24 cellular contexts compared by ENCODE assay signal in genomic region chr2:218642786-218643185, GRCh38.
"Had no signal": no experiment of that assay in that cellular context is flagged by ENCODE, and none has a peak within 500 bp of the region (broad histone marks: within the 10 kb centered on the region; RNA-seq: fewer than 3 reads in every experiment).

No MANE protein-coding gene starts in this region.

- H3K27me3 ChIP-seq: dorsolateral prefrontal cortex, gastrocnemius medialis, neutrophil, pancreas, spleen, stomach, thyroid gland, vagina had no signal

- H3K27ac ChIP-seq: dorsolateral prefrontal cortex, epithelial cell of prostate, gastrocnemius medialis, lower lobe of right lung, neutrophil, pancreas, skin epidermis, spleen, stomach, thyroid gland, vagina had no signal

- H3K27ac Mint-ChIP-seq: natural killer cell treated with Interleukin-12 subunit alpha and Interleukin-12 subunit beta and Interleukin-15 and Interleukin-18, amount 100 ng/mL, for 72 hours; stimulated activated naive B cell treated with anti-CD40 and anti-IgM and Interleukin-4, amounts not matched to agents 10 μg/mL and 1 μg/mL and 100 μg/mL, for 72 hours had no signal

- H3K4me3 Mint-ChIP-seq: natural killer cell treated with Interleukin-12 subunit alpha and Interleukin-12 subunit beta and Interleukin-15 and Interleukin-18, amount 100 ng/mL, for 72 hours; neural crest cell; stimulated activated naive B cell treated with anti-CD40 and anti-IgM and Interleukin-4, amounts not matched to agents 10 μg/mL and 1 μg/mL and 100 μg/mL, for 72 hours had no signal

- H3K4me1 ChIP-seq: gastrocnemius medialis, lower lobe of right lung, pancreas, stomach, thyroid gland, vagina had no signal

- H3K9me3 Mint-ChIP-seq: naive B cell; natural killer cell treated with Interleukin-12 subunit alpha and Interleukin-12 subunit beta and Interleukin-15 and Interleukin-18, amount 100 ng/mL, for 72 hours; neural crest cell; stimulated activated naive B cell treated with anti-CD40 and anti-IgM and Interleukin-4, amounts not matched to agents 10 μg/mL and 1 μg/mL and 100 μg/mL, for 72 hours had no signal

- H3K27me3 Mint-ChIP-seq: naive B cell; natural killer cell treated with Interleukin-12 subunit alpha and Interleukin-12 subunit beta and Interleukin-15 and Interleukin-18, amount 100 ng/mL, for 72 hours; stimulated activated naive B cell treated with anti-CD40 and anti-IgM and Interleukin-4, amounts not matched to agents 10 μg/mL and 1 μg/mL and 100 μg/mL, for 72 hours had no signal

- ATAC-seq: esophagus mucosa; gastrocnemius medialis; left ventricle myocardium superior; pancreas; stimulated activated naive B cell treated with anti-CD40 and anti-IgM and Interleukin-4, amounts not matched to agents 10 μg/mL and 1 μg/mL and 100 μg/mL, for 72 hours had no signal

- H3K9me3 ChIP-seq: gastrocnemius medialis, lower lobe of right lung, neutrophil, pancreas, spleen, stomach, thyroid gland, vagina had no signal

- H3K4me1 Mint-ChIP-seq: naive B cell, neural crest cell had no signal

- FAIRE-seq: colon, keratinocyte, pancreas had no signal

- H3K4me3 ChIP-seq: dorsolateral prefrontal cortex, gastrocnemius medialis, lower lobe of right lung, pancreas, skin epidermis, spleen, stomach, thyroid gland, vagina had no signal

- DNase-seq: dorsolateral prefrontal cortex; effector CD4-positive, alpha-beta T cell; foreskin fibroblast; gastrocnemius medialis; head of caudate nucleus; left ventricle myocardium superior; lower lobe of right lung; naive B cell; spleen; stimulated activated CD4-positive, alpha-beta T cell treated with anti-CD3 and anti-CD28 coated beads, Interleukin-4, amount 100 ng/mL, for 4 hours; stimulated activated naive B cell treated with anti-CD40 and anti-IgM and Interleukin-4, amounts not matched to agents 10 μg/mL and 1 μg/mL and 100 μg/mL, for 72 hours; stomach; thyroid gland; trophoblast cell had no signal
